In genomic region chr5:75701856-75702255, GRCh38 we compare ENCODE assay signal across 21 cellular contexts.
"Had no signal": no experiment of that assay in that cellular context is flagged by ENCODE, and none has a peak within 500 bp of the region (broad histone marks: within the 10 kb centered on the region; RNA-seq: fewer than 3 reads in every experiment).

No MANE protein-coding gene starts in this region.

- DNase-seq: IMR-90, Karpas-422, KG1, MG63, NCI-H1092, NCI-H1105 treated with DMSO at 0.1 percent for 48 hours, NCI-H1417 treated with DMSO at 0.1 percent for 48 hours, NCI-H146, NCI-H1694 treated with DMSO at 0.1 percent for 48 hours, NCI-H1930, NCI-H2081, NCI-H2107, NCI-H2227 treated with DMSO at 0.1 percent for 48 hours, NCI-H524, NCI-H526 treated with DMSO at 0.1 percent for 48 hours, NCI-H774, RPMI8226, SHP77 treated with DMSO at 0.1 percent for 48 hours, SJCRH30 had no signal

- ATAC-seq: HepG2, SK-N-SH treated with all-trans-retinoic acid at 6 μM for 48 hours had no signal
